Comparison of ENCODE assay signal across 2 cellular contexts in genomic region chrX:72084114-72084513, GRCh38.
TF ChIP-seq lines count a peak whose summit lies in the region.

No MANE protein-coding gene starts in this region.

TF ChIP-seq in SK-N-SH, 30 proteins besides CTCF, POLR2A, EP300 and RAD21:
- TF ChIP-seq ZBTB33 (IDR thresholded peaks at IDR 0.05; ENCODE audit: borderline replicate concordance, low read depth) (no peak), RXRA (IDR thresholded peaks at IDR 0.05; ENCODE audit: borderline replicate concordance, low read depth) (no peak), SMC3 (IDR thresholded peaks at IDR 0.05; ENCODE audit: low read depth, low read length) (no peak), USF1 (IDR thresholded peaks at IDR 0.05; ENCODE audit: borderline replicate concordance, low read depth) (no peak), TAF1 (IDR thresholded peaks at IDR 0.05; ENCODE audit: borderline replicate concordance, low read depth, low read length) (no peak), GATA2 (CRISPR knock-in tag; IDR thresholded peaks at IDR 0.05) (no peak), NFIC (IDR thresholded peaks at IDR 0.05; ENCODE audit: borderline replicate concordance) (no peak)
- TF ChIP-seq, protein P1, sequence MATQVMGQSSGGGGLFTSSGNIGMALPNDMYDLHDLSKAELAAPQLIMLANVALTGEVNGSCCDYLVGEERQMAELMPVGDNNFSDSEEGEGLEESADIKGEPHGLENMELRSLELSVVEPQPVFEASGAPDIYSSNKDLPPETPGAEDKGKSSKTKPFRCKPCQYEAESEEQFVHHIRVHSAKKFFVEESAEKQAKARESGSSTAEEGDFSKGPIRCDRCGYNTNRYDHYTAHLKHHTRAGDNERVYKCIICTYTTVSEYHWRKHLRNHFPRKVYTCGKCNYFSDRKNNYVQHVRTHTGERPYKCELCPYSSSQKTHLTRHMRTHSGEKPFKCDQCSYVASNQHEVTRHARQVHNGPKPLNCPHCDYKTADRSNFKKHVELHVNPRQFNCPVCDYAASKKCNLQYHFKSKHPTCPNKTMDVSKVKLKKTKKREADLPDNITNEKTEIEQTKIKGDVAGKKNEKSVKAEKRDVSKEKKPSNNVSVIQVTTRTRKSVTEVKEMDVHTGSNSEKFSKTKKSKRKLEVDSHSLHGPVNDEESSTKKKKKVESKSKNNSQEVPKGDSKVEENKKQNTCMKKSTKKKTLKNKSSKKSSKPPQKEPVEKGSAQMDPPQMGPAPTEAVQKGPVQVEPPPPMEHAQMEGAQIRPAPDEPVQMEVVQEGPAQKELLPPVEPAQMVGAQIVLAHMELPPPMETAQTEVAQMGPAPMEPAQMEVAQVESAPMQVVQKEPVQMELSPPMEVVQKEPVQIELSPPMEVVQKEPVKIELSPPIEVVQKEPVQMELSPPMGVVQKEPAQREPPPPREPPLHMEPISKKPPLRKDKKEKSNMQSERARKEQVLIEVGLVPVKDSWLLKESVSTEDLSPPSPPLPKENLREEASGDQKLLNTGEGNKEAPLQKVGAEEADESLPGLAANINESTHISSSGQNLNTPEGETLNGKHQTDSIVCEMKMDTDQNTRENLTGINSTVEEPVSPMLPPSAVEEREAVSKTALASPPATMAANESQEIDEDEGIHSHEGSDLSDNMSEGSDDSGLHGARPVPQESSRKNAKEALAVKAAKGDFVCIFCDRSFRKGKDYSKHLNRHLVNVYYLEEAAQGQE (IDR thresholded peaks at IDR 0.05; ENCODE audit: low read depth, low read length), result no peak

TF ChIP-seq in SK-N-SH treated with all-trans-retinoic acid at 6 μM for 48 hours, 23 proteins besides CTCF, POLR2A, EP300 and RAD21:
- no peak for TF ChIP-seq TSHZ2 (CRISPR knock-in tag; IDR thresholded peaks at IDR 0.05)
- TF ChIP-seq TCF4 (CRISPR knock-in tag; IDR thresholded peaks at IDR 0.05; ENCODE audit: borderline replicate concordance), result no peak
- no peak for TF ChIP-seq ISL1 (CRISPR knock-in tag; IDR thresholded peaks at IDR 0.05)
- no peak for TF ChIP-seq ZNF8 (CRISPR knock-in tag; IDR thresholded peaks at IDR 0.05)
- no peak for TF ChIP-seq PATZ1 (CRISPR knock-in tag; IDR thresholded peaks at IDR 0.05; ENCODE audit: borderline replicate concordance)
- no peak for TF ChIP-seq BACH2 (CRISPR knock-in tag; IDR thresholded peaks at IDR 0.05; ENCODE audit: borderline replicate concordance)
- no peak for TF ChIP-seq OSR1 (CRISPR knock-in tag; IDR thresholded peaks at IDR 0.05)
- TF ChIP-seq TOX (CRISPR knock-in tag; IDR thresholded peaks at IDR 0.05; ENCODE audit: borderline replicate concordance), result no peak
- no peak for TF ChIP-seq ARNTL (CRISPR knock-in tag; IDR thresholded peaks at IDR 0.05; ENCODE audit: borderline replicate concordance, low read depth)
- no peak for TF ChIP-seq CSDC2 (CRISPR knock-in tag; IDR thresholded peaks at IDR 0.05)
- no peak for TF ChIP-seq ESRRG (CRISPR knock-in tag; IDR thresholded peaks at IDR 0.05)
- TF ChIP-seq GLIS3 (CRISPR knock-in tag; IDR thresholded peaks at IDR 0.05), result no peak
- no peak for TF ChIP-seq ZNF565 (CRISPR knock-in tag; conservative IDR thresholded peaks at IDR 0.05; ENCODE audit: low read depth)
- TF ChIP-seq SNAI2 (CRISPR knock-in tag; IDR thresholded peaks at IDR 0.05), result no peak
- no peak for TF ChIP-seq ZC3H10 (CRISPR knock-in tag; IDR thresholded peaks at IDR 0.05)
- TF ChIP-seq POU6F1 (CRISPR knock-in tag; IDR thresholded peaks at IDR 0.05; ENCODE audit: borderline replicate concordance, low read depth), result no peak
- TF ChIP-seq, protein P2, sequence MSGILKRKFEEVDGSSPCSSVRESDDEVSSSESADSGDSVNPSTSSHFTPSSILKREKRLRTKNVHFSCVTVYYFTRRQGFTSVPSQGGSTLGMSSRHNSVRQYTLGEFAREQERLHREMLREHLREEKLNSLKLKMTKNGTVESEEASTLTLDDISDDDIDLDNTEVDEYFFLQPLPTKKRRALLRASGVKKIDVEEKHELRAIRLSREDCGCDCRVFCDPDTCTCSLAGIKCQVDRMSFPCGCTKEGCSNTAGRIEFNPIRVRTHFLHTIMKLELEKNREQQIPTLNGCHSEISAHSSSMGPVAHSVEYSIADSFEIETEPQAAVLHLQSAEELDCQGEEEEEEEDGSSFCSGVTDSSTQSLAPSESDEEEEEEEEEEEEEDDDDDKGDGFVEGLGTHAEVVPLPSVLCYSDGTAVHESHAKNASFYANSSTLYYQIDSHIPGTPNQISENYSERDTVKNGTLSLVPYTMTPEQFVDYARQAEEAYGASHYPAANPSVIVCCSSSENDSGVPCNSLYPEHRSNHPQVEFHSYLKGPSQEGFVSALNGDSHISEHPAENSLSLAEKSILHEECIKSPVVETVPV (CRISPR knock-in tag; IDR thresholded peaks at IDR 0.05), result no peak
- TF ChIP-seq RARB (CRISPR knock-in tag; IDR thresholded peaks at IDR 0.05), result no peak
